ENCODE assay signal across 1 cellular context in genomic region chr17:31566992-31567373, GRCh38.
TF ChIP-seq lines count a peak whose summit lies in the region.

No MANE protein-coding gene starts in this region.

TF ChIP-seq in IMR-90, 13 proteins besides CTCF, POLR2A, EP300 and RAD21 (continued from another document):
- TF ChIP-seq BHLHE40 (IDR thresholded peaks at IDR 0.05; ENCODE audit: low read depth, low read length) (no peak), SMC3 (IDR thresholded peaks at IDR 0.05; ENCODE audit: low read depth, low read length) (no peak), MAFK (IDR thresholded peaks at IDR 0.05; ENCODE audit: low read depth, low read length) (no peak), RCOR1 (IDR thresholded peaks at IDR 0.05; ENCODE audit: insufficient replicate concordance, low read length) (no peak)
